In genomic region chr16:69019811-69020210, GRCh38 we compare ENCODE assay signal across 1 cellular context.
TF ChIP-seq lines count a peak whose summit lies in the region.

No MANE protein-coding gene starts in this region.

TF ChIP-seq in GM12878, 131 proteins besides CTCF, POLR2A, EP300 and RAD21 (continued from another document):
- TF ChIP-seq ELK1 (IDR thresholded peaks at IDR 0.05; ENCODE audit: low read depth, low read length), result no peak
- TF ChIP-seq WRNIP1 (IDR thresholded peaks at IDR 0.05; ENCODE audit: borderline replicate concordance, low read depth, low read length), result no peak
- no peak for TF ChIP-seq RCOR1 (conservative IDR thresholded peaks at IDR 0.05; ENCODE audit: low read depth, low read length)
TF ChIP-seq in GM12878: peak in this region for 0.
